In genomic region chr10:12351447-12351846, GRCh38 we compare ENCODE assay signal across 11 cellular contexts. TPM values are rescaled to one million over a fixed set of nuclear protein-coding genes. Genes with fewer than 3 reads are reported as not detected.
DNase-seq lines count a peak whose midpoint lies in the region; ATAC-seq and TF ChIP-seq lines count a peak whose summit lies in the region.
"Had no signal": no experiment of that assay in that cellular context is flagged by ENCODE, and none has a peak within 500 bp of the region (broad histone marks: within the 10 kb centered on the region; RNA-seq: fewer than 3 reads in every experiment).

No MANE protein-coding gene starts in this region.

- POLR2A ChIA-PET in WTC11 (lab: Charles Lee), result no interaction called here

- H3K4me1 Mint-ChIP-seq in activated naive CD4-positive, alpha-beta T cell treated with anti-CD3 and anti-CD28 coated beads for 36 hours (ENCODE audit: low read depth), result peaks cover 38% of the 10 kb centered on the region
- peaks cover 50% of the 10 kb centered on the region for H3K4me1 Mint-ChIP-seq in WTC11

- H3K9ac ChIP-seq in iPS-15b (ENCODE audit: low read depth, low read length), result no peak overlapping the region

- intact Hi-C loops in activated naive CD4-positive, alpha-beta T cell treated with anti-CD3 and anti-CD28 coated beads for 36 hours (cut with micrococcal nuclease), result loop anchor here (2.0 kb wide), 2 partner anchors 87 to 229 kb away; no protein-coding TSS in a partner anchor
- intact Hi-C loops in thyroid gland (cut with DNase I), result no loop called here

- peak overlapping the region in 1 of 3 donors; percentile 93 for H3K27ac ChIP-seq in thyroid gland
- H3K27ac ChIP-seq: SJSA1 had no signal

- H3K27ac Mint-ChIP-seq in activated naive CD4-positive, alpha-beta T cell treated with anti-CD3 and anti-CD28 coated beads for 36 hours, result no peak overlapping the region
- no peak overlapping the region for H3K27ac Mint-ChIP-seq in activated naive CD4-positive, alpha-beta T cell treated with anti-CD3 and anti-CD28 coated beads, Interleukin-2, amount 50 U/mL, for 72 hours
- H3K27ac Mint-ChIP-seq in WTC11, result no peak overlapping the region

- H3K9me3 ChIP-seq in iPS-15b (ENCODE audit: control insufficient read depth, insufficient read depth, low read length) (no peaks in the 10 kb centered on the region), thyroid gland (no peaks in the 10 kb centered on the region)
- H3K9me3 ChIP-seq: Caco-2, lower lobe of right lung, SJSA1 had no signal

- TF ChIP-seq CTCF in WTC11 (IDR thresholded peaks at IDR 0.05) (no peak), thyroid gland (IDR thresholded peaks at IDR 0.05) (no peak)

- peaks cover 5% of the 10 kb centered on the region for H3K36me3 Mint-ChIP-seq in activated naive CD4-positive, alpha-beta T cell treated with anti-CD3 and anti-CD28 coated beads for 36 hours (ENCODE audit: low read depth)
- H3K36me3 Mint-ChIP-seq in activated naive CD4-positive, alpha-beta T cell treated with anti-CD3 and anti-CD28 coated beads, Interleukin-2, amount 50 U/mL, for 72 hours, result peaks cover 10 to 14% of the 10 kb centered on the region in 2 donors
- peaks cover 2% of the 10 kb centered on the region; the same call in 1 of the 2 replicates for H3K36me3 Mint-ChIP-seq in WTC11

- H3K4me1 ChIP-seq in iPS-15b (ENCODE audit: control insufficient read depth, insufficient read depth, low read length) (no peaks in the 10 kb centered on the region), thyroid gland (peaks cover 4 to 14% of the 10 kb centered on the region in 2 donors)

- H3K4me3 ChIP-seq in iPS-15b (ENCODE audit: low read depth, low read length), result peak overlapping the region; percentile 93
- peak overlapping the region in 1 of 3 donors; percentile 71 for H3K4me3 ChIP-seq in thyroid gland (replicated peaks in 1 of 3)

- WGBS in thyroid gland, 2 donors, result 40 to 62% methylated on average over 3 to 7 of the region's 8 CpGs

- CTCF ChIA-PET in activated naive CD4-positive, alpha-beta T cell treated with anti-CD3 and anti-CD28 coated beads for 36 hours (lab: Charles Lee), result interaction anchor here (1.3 kb wide), 1 partner anchor 305 kb away, joined by 3 read pairs; no protein-coding TSS in a partner anchor
- CTCF ChIA-PET in WTC11 (lab: Charles Lee), result interaction anchor here (1.2 to 3.0 kb wide), 2 partner anchors 8 to 133 kb away, joined by 4 to 11 read pairs; no protein-coding TSS in a partner anchor

- no peak for ATAC-seq in activated naive CD4-positive, alpha-beta T cell treated with anti-CD3 and anti-CD28 coated beads, Interleukin-2, amount 50 U/mL, for 72 hours
- no peak for ATAC-seq in WTC11
- ATAC-seq: lower lobe of right lung had no signal

- no peak for TF ChIP-seq POLR2A in thyroid gland (IDR thresholded peaks at IDR 0.05)

- DNase-seq in activated naive CD4-positive, alpha-beta T cell treated with anti-CD3 and anti-CD28 coated beads for 36 hours, result peak; percentile 52
- no peak for DNase-seq in activated naive CD4-positive, alpha-beta T cell treated with anti-CD3 and anti-CD28 coated beads, Interleukin-2, amount 50 U/mL, for 72 hours (ENCODE audit: low spot score in 2 of 2)
- DNase-seq in WTC11 (ENCODE audit: low spot score) (no peak), thyroid gland (peak; percentile 35 to 46), cortex of kidney (lab: John Stamatoyannopoulos, UW) (no peak), NCI-H2029 (lab: John Stamatoyannopoulos, UW) (no peak), cerebellum (ENCODE audit: low spot score) (no peak)
- DNase-seq: Caco-2, lower lobe of right lung had no signal

- no peaks in the 10 kb centered on the region for H3K9me3 Mint-ChIP-seq in activated naive CD4-positive, alpha-beta T cell treated with anti-CD3 and anti-CD28 coated beads for 36 hours
- H3K9me3 Mint-ChIP-seq in activated naive CD4-positive, alpha-beta T cell treated with anti-CD3 and anti-CD28 coated beads, Interleukin-2, amount 50 U/mL, for 72 hours, result no peaks in the 10 kb centered on the region
- H3K9me3 Mint-ChIP-seq in WTC11, result no peaks in the 10 kb centered on the region

- peaks cover 31% of the 10 kb centered on the region for H3K27me3 ChIP-seq in iPS-15b (ENCODE audit: control insufficient read depth, insufficient read depth, low read length)
- no peaks in the 10 kb centered on the region for H3K27me3 ChIP-seq in thyroid gland
- H3K27me3 ChIP-seq: SJSA1 had no signal

- H3K27me3 Mint-ChIP-seq in activated naive CD4-positive, alpha-beta T cell treated with anti-CD3 and anti-CD28 coated beads for 36 hours (ENCODE audit: low read depth), result peaks cover 4% of the 10 kb centered on the region
- H3K27me3 Mint-ChIP-seq in WTC11 (ENCODE audit: low read depth), result peaks cover 46% of the 10 kb centered on the region

- no peaks in the 10 kb centered on the region for H3K36me3 ChIP-seq in iPS-15b (ENCODE audit: control insufficient read depth, insufficient read depth, low read length)
- no peaks in the 10 kb centered on the region for H3K36me3 ChIP-seq in thyroid gland
- H3K36me3 ChIP-seq: lower lobe of right lung had no signal

- H3K4me3 Mint-ChIP-seq in activated naive CD4-positive, alpha-beta T cell treated with anti-CD3 and anti-CD28 coated beads for 36 hours, result peak overlapping the region; percentile 95
- H3K4me3 Mint-ChIP-seq in WTC11, result 0 out of 2 replicates have a peak overlapping the region, but pooled peaks have one; percentile 20

TF ChIP-seq in WTC11, 78 proteins besides CTCF, POLR2A, EP300 and RAD21 (continues in another document):
- TF ChIP-seq FOXK1 (CRISPR knock-in tag; IDR thresholded peaks at IDR 0.05) (no peak), GTF2I (CRISPR knock-in tag; conservative IDR thresholded peaks at IDR 0.05) (no peak), ZBTB21 (CRISPR knock-in tag; IDR thresholded peaks at IDR 0.05; ENCODE audit: borderline replicate concordance) (no peak), GRHL2 (CRISPR knock-in tag; IDR thresholded peaks at IDR 0.05; ENCODE audit: insufficient replicate concordance, severe bottlenecking) (no peak), MXD4 (CRISPR knock-in tag; IDR thresholded peaks at IDR 0.05; ENCODE audit: borderline replicate concordance) (no peak), NFE2L1 (CRISPR knock-in tag; IDR thresholded peaks at IDR 0.05) (no peak), CREM (CRISPR knock-in tag; IDR thresholded peaks at IDR 0.05) (no peak)
- TF ChIP-seq, protein P1, sequence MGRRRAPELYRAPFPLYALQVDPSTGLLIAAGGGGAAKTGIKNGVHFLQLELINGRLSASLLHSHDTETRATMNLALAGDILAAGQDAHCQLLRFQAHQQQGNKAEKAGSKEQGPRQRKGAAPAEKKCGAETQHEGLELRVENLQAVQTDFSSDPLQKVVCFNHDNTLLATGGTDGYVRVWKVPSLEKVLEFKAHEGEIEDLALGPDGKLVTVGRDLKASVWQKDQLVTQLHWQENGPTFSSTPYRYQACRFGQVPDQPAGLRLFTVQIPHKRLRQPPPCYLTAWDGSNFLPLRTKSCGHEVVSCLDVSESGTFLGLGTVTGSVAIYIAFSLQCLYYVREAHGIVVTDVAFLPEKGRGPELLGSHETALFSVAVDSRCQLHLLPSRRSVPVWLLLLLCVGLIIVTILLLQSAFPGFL (CRISPR knock-in tag; IDR thresholded peaks at IDR 0.05; ENCODE audit: borderline replicate concordance), result no peak
- TF ChIP-seq, protein P2, sequence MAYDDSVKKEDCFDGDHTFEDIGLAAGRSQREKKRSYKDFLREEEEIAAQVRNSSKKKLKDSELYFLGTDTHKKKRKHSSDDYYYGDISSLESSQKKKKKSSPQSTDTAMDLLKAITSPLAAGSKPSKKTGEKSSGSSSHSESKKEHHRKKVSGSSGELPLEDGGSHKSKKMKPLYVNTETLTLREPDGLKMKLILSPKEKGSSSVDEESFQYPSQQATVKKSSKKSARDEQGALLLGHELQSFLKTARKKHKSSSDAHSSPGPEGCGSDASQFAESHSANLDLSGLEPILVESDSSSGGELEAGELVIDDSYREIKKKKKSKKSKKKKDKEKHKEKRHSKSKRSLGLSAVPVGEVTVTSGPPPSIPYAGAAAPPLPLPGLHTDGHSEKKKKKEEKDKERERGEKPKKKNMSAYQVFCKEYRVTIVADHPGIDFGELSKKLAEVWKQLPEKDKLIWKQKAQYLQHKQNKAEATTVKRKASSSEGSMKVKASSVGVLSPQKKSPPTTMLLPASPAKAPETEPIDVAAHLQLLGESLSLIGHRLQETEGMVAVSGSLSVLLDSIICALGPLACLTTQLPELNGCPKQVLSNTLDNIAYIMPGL (CRISPR knock-in tag; IDR thresholded peaks at IDR 0.05), result no peak
- TF ChIP-seq, protein P3, sequence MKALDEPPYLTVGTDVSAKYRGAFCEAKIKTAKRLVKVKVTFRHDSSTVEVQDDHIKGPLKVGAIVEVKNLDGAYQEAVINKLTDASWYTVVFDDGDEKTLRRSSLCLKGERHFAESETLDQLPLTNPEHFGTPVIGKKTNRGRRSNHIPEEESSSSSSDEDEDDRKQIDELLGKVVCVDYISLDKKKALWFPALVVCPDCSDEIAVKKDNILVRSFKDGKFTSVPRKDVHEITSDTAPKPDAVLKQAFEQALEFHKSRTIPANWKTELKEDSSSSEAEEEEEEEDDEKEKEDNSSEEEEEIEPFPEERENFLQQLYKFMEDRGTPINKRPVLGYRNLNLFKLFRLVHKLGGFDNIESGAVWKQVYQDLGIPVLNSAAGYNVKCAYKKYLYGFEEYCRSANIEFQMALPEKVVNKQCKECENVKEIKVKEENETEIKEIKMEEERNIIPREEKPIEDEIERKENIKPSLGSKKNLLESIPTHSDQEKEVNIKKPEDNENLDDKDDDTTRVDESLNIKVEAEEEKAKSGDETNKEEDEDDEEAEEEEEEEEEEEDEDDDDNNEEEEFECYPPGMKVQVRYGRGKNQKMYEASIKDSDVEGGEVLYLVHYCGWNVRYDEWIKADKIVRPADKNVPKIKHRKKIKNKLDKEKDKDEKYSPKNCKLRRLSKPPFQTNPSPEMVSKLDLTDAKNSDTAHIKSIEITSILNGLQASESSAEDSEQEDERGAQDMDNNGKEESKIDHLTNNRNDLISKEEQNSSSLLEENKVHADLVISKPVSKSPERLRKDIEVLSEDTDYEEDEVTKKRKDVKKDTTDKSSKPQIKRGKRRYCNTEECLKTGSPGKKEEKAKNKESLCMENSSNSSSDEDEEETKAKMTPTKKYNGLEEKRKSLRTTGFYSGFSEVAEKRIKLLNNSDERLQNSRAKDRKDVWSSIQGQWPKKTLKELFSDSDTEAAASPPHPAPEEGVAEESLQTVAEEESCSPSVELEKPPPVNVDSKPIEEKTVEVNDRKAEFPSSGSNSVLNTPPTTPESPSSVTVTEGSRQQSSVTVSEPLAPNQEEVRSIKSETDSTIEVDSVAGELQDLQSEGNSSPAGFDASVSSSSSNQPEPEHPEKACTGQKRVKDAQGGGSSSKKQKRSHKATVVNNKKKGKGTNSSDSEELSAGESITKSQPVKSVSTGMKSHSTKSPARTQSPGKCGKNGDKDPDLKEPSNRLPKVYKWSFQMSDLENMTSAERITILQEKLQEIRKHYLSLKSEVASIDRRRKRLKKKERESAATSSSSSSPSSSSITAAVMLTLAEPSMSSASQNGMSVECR (CRISPR knock-in tag; IDR thresholded peaks at IDR 0.05; ENCODE audit: borderline replicate concordance), result no peak

RNA-seq across cellular contexts. Expression of gene CAMK1D, which starts 2.1 kb away (rescaled TPM):
- total RNA-seq in activated naive CD4-positive, alpha-beta T cell treated with anti-CD3 and anti-CD28 coated beads for 36 hours, result 10 to 100 TPM in 1 of 2 experiments, 1 to 10 TPM in 1; 9.5 to 11.3 TPM
- total RNA-seq in activated naive CD4-positive, alpha-beta T cell treated with anti-CD3 and anti-CD28 coated beads, Interleukin-2, amount 50 U/mL, for 72 hours, result 10 to 100 TPM in 1 of 2 donors, 1 to 10 TPM in 1; 1.1 to 13.0 TPM
- total RNA-seq in WTC11 (2021) (7.9 to 10.2 TPM (median 8.0 TPM) in 3 replicates), thyroid gland (10 to 100 TPM; 12.2 to 29.6 (median 17.4) TPM), cerebellum (10.8 TPM)

Comparison
In these comparisons a context has a peak if more than half of its experiments do, and no peak if none do; other contexts are left out.
1. DNase-seq: peak in activated naive CD4-positive, alpha-beta T cell treated with anti-CD3 and anti-CD28 coated beads for 36 hours (single experiment) and thyroid gland (2 of 2); none in activated naive CD4-positive, alpha-beta T cell treated with anti-CD3 and anti-CD28 coated beads, Interleukin-2, amount 50 U/mL, for 72 hours (0 of 2), WTC11 (single experiment), cortex of kidney (single experiment), NCI-H2029 (single experiment) and cerebellum (single experiment).